ENCODE assay signal across 1 cellular context in the genomic region with DNA sequence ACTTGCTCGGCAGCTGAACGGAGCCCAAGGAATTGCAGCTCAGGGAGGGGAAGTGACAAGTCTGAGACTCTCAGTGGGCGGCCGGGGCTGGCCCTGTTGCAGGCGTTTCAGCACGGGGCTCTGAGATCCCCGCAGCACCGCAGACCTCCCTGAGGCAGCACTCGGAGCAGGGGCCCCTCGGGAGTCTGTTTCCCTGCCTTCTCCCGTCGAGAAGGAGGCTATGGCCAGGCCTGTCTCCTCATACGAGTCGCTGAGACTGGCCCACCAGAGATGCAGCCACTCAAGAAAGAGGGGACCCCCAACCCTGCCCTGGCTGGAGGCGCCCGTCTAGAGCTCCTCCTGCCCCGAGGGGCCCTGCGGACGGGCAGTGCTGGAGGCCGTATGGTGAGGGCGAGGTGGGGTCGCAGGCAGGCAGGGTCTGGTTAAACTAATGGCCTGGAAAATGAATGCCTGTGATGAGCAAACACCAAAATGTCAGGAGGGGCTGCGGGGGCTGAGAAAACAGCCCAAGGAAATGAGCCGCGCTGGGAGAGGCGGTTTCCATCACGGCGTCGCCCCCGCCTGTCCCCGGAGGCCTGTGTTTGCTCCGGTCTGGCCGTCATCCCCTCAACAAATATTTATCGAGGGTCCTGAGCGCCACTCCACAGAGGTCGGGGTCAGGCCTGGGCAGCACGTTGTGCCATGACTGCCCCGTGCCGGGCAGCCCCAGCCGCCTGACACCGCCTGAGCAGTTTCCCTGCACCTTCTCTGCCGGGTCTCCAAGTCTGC.
TF ChIP-seq lines count a peak whose summit lies in the region.

No MANE protein-coding gene starts in this region.

TF ChIP-seq in IMR-90, 13 proteins besides CTCF, POLR2A, EP300 and RAD21:
- no peak for TF ChIP-seq BHLHE40 (IDR thresholded peaks at IDR 0.05; ENCODE audit: low read depth, low read length)
- TF ChIP-seq RCOR1 (IDR thresholded peaks at IDR 0.05; ENCODE audit: insufficient replicate concordance, low read length), result no peak
- TF ChIP-seq CEBPB (IDR thresholded peaks at IDR 0.05; ENCODE audit: low read depth, low read length), result no peak
- TF ChIP-seq NFE2L2 (IDR thresholded peaks at IDR 0.05; ENCODE audit: low read depth, low read length), result no peak
- TF ChIP-seq ELK1 (IDR thresholded peaks at IDR 0.05; ENCODE audit: borderline replicate concordance, low read depth, low read length), result no peak
- no peak for TF ChIP-seq USF2 (IDR thresholded peaks at IDR 0.05; ENCODE audit: low read depth, low read length)
- no peak for TF ChIP-seq SMC3 (IDR thresholded peaks at IDR 0.05; ENCODE audit: low read depth, low read length)
- no peak for TF ChIP-seq MAFK (IDR thresholded peaks at IDR 0.05; ENCODE audit: low read depth, low read length)
- TF ChIP-seq MAZ (IDR thresholded peaks at IDR 0.05; ENCODE audit: borderline replicate concordance, low read depth, low read length), result no peak
- no peak for TF ChIP-seq CHD1 (IDR thresholded peaks at IDR 0.05; ENCODE audit: low read depth, low read length)
- no peak for TF ChIP-seq MXI1 (IDR thresholded peaks at IDR 0.05; ENCODE audit: borderline replicate concordance, low read depth, low read length)
- TF ChIP-seq FOS (IDR thresholded peaks at IDR 0.05; ENCODE audit: low read depth, low read length), result no peak
- TF ChIP-seq RFX5 (IDR thresholded peaks at IDR 0.05; ENCODE audit: low read depth, low read length), result no peak
